12 cellular contexts compared by ENCODE assay signal in the genomic region with DNA sequence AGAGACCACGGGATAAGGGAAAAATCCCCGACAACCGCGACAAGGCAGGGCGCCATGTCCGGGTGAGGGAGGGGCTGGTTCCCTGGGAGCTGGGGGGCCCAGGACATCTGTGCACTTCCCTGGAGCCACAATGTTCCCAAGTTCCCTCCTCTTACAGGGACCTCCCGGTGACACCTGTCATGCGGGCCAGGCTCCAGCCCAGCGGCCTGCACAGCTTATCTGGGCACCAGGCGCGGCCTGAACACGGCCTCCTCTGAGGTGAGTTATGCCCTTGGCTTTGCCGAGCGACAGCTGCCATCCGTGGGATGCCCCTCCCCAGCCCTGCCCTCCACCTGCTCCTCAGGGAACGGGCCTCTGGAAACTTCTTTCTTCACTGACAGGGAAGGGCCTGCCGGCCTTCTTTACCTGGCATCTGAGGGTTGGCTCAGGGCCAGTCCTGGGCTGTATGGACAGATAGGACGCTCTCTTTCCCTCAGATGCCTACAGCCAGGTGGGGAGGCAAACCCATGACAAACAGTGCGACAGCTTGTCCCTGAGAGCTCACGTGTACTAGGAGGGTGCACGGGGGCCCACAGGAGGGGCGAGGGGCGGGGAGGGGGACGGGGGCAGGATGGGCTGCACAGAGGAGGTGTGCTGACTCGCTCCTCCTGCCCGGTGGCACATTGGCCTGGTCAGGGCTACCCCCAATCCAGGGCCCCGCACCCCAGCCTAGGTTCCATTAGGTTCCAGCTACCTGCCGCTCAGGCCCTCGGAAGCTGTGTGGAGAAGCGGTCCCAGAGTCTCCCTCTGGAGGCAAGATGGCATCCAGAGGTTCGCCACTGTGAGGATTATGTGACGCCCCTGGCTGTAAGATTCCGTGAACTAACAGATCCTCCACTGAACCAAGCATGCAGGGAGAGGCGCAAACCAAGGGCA. TPM values are rescaled to one million over a fixed set of nuclear protein-coding genes. Genes with fewer than 3 reads are reported as not detected.
DNase-seq lines count a peak whose midpoint lies in the region; ATAC-seq and TF ChIP-seq lines count a peak whose summit lies in the region.
"Had no signal": no experiment of that assay in that cellular context is flagged by ENCODE, and none has a peak within 500 bp of the region (broad histone marks: within the 10 kb centered on the region; RNA-seq: fewer than 3 reads in every experiment).

No MANE protein-coding gene starts in this region.

- no peak for TF ChIP-seq POLR2A in heart left ventricle (IDR thresholded peaks at IDR 0.05)

- H2BK12ac ChIP-seq in neuronal stem cell (ENCODE audit: low read length), result no peak overlapping the region

- no peak overlapping the region for H2BK5ac ChIP-seq in neuronal stem cell (ENCODE audit: low read length)

- no peak overlapping the region for H2BK120ac ChIP-seq in neuronal stem cell (ENCODE audit: low read depth, low read length)

- no peak overlapping the region for H3K9ac ChIP-seq in neuronal stem cell (ENCODE audit: low read depth, low read length, poor library complexity)

- no peak overlapping the region for H3K4me3 ChIP-seq in heart left ventricle
- no peak overlapping the region for H3K4me3 ChIP-seq in neuronal stem cell (ENCODE audit: low read length in 2 of 2)
- H3K4me3 ChIP-seq: lung had no signal

- ATAC-seq in heart left ventricle (peak; percentile 52 to 85 (median 79)), GM18867 (IDR thresholded peaks at IDR 0.05; ENCODE audit: unreplicated experiment) (no peak), HG03457 (IDR thresholded peaks at IDR 0.05; ENCODE audit: unreplicated experiment) (no peak), HG03469 (IDR thresholded peaks at IDR 0.05; ENCODE audit: unreplicated experiment) (no peak)
- ATAC-seq: effector memory CD8-positive, alpha-beta T cell had no signal

- no peak overlapping the region for H3K4ac ChIP-seq in neuronal stem cell (ENCODE audit: low read length)

- no peak overlapping the region for H3K4me2 ChIP-seq in neuronal stem cell (ENCODE audit: insufficient read depth, low read length, poor library complexity, severe bottlenecking)

- H2AK5ac ChIP-seq in neuronal stem cell (ENCODE audit: low read depth, low read length), result no peak overlapping the region

- no peak overlapping the region for H3K14ac ChIP-seq in neuronal stem cell (ENCODE audit: low read length)

- DNase-seq in COLO668 (lab: John Stamatoyannopoulos, UW; ENCODE audit: unreplicated experiment) (peak; percentile 77), NCI-H510A treated with DMSO at 0.1 percent for 48 hours (lab: John Stamatoyannopoulos, UW) (peak; percentile 66), heart left ventricle (peak in 3 of 5 donors; percentile 44 to 79 (median 63)), neuronal stem cell (ENCODE audit: low spot score) (no peak), T1000 (lab: John Stamatoyannopoulos, UW) (no peak)
- DNase-seq: activated CD4-positive, alpha-beta T cell treated with anti-CD3 and anti-CD28 coated beads for 48 hours; effector memory CD8-positive, alpha-beta T cell; SW 1271 had no signal

- H4K8ac ChIP-seq in neuronal stem cell (ENCODE audit: low read depth, low read length), result no peak overlapping the region

- WGBS in heart left ventricle, 4 donors, result 68 to 80% (median 74%) methylated on average over 29 to 34 of the region's 34 CpGs
- WGBS in neuronal stem cell (ENCODE audit: extremely low coverage in 2 of 2, insufficient read length in 2 of 2, insufficient replicate concordance in 1 of 2), 2 donors, result no CpG with 5 or more reads among the region's 34 CpGs

- H3K18ac ChIP-seq in neuronal stem cell (ENCODE audit: low read length), result peak overlapping the region; percentile 13

- no peaks in the 10 kb centered on the region for H3K79me1 ChIP-seq in neuronal stem cell (ENCODE audit: low read depth, low read length)

- no peaks in the 10 kb centered on the region for H3K36me3 ChIP-seq in heart left ventricle
- no peaks in the 10 kb centered on the region for H3K36me3 ChIP-seq in neuronal stem cell (replicated peaks in 1 of 2; ENCODE audit: control insufficient read depth in 2 of 2, insufficient read depth in 2 of 2, low read length in 2 of 2)

- H2AFZ ChIP-seq in neuronal stem cell (ENCODE audit: low read length), result no peak overlapping the region

- H4K91ac ChIP-seq in neuronal stem cell (ENCODE audit: low read depth, low read length, poor library complexity), result no peak overlapping the region

- no peak overlapping the region for H3K27ac ChIP-seq in heart left ventricle
- H3K27ac ChIP-seq in neuronal stem cell (replicated peaks; ENCODE audit: low read length), result no peak overlapping the region

- H3K23ac ChIP-seq in neuronal stem cell (ENCODE audit: low read depth, low read length, poor library complexity), result peak overlapping the region; percentile 14

- TF ChIP-seq CTCF in heart left ventricle (IDR thresholded peaks at IDR 0.05), result no peak

- no peaks in the 10 kb centered on the region for H3K9me3 ChIP-seq in heart left ventricle
- H3K9me3 ChIP-seq in neuronal stem cell (replicated peaks in 1 of 2; ENCODE audit: control insufficient read depth in 2 of 2, insufficient read depth in 1 of 2, low read depth in 1 of 2, low read length in 2 of 2), result peaks cover 0 to 2% of the 10 kb centered on the region in 2 donors

- H3K27me3 ChIP-seq in heart left ventricle, result no peaks in the 10 kb centered on the region
- peaks cover 0 to 28% (median 2%) of the 10 kb centered on the region in 3 experiments for H3K27me3 ChIP-seq in neuronal stem cell (ENCODE audit: control insufficient read depth in 3 of 3, insufficient read depth in 3 of 3, low read depth in 1 of 3, low read length in 3 of 3)

- H3K4me1 ChIP-seq in heart left ventricle (peaks cover 0 to 12% (median 2%) of the 10 kb centered on the region in 12 donors), neuronal stem cell (ENCODE audit: control insufficient read depth in 2 of 2, insufficient read depth in 1 of 2, low read depth in 1 of 2, low read length in 2 of 2) (peaks cover 0 to 4% of the 10 kb centered on the region in 2 donors)

- H2BK15ac ChIP-seq in neuronal stem cell (ENCODE audit: low read length), result no peak overlapping the region

- intact Hi-C loops in heart left ventricle (cut with DNase I), result no loop called here

RNA-seq across cellular contexts. Expression of a gene that starts 34.9 kb away (rescaled TPM):
- total RNA-seq in heart left ventricle, result 10 to 100 TPM; 18.9 to 63.2 (median 40.5) TPM
- 10 to 100 TPM; 30.8 to 42.6 TPM for polyA plus RNA-seq in heart left ventricle
- polyA plus RNA-seq in neuronal stem cell (2013, experiment 1 of 2), result 10.7 TPM
- polyA plus RNA-seq in neuronal stem cell (2013, experiment 2 of 2), result 9.6 TPM

Comparison
In these comparisons a context has a peak if more than half of its experiments do, and no peak if none do; other contexts are left out.
1. DNase-seq: peak in COLO668 (single experiment), NCI-H510A treated with DMSO at 0.1 percent for 48 hours (single experiment) and heart left ventricle (3 of 5); none in neuronal stem cell (single experiment) and T1000 (single experiment).
2. ATAC-seq: peak in heart left ventricle (4 of 4); none in GM18867 (single experiment), HG03457 (single experiment) and HG03469 (single experiment).